ENCODE assay signal across 22 cellular contexts in genomic region chr9:89721971-89722530, GRCh38.
"Had no signal": no experiment of that assay in that cellular context is flagged by ENCODE, and none has a peak within 500 bp of the region (broad histone marks: within the 10 kb centered on the region; RNA-seq: fewer than 3 reads in every experiment).

No MANE protein-coding gene starts in this region.

- H3K36me3 ChIP-seq: adrenal gland, breast epithelium, esophagus squamous epithelium, prostate gland, right atrium auricular region, tibial nerve had no signal

- H3K4me3 Mint-ChIP-seq: activated T-helper 1 cell treated with anti-CD3 and anti-CD28 coated beads, Interleukin-12 subunit alpha, Interleukin-12 subunit beta, Interleukin-2, Interleukin-4 antibody, amounts not matched to agents 30 ng/mL and 10 ng/mL and 1 ng/mL, durations not matched to agents 14 hours and 24 hours and 36 hours; neural crest cell; T-helper 1 cell treated with Interleukin-12 subunit alpha and Interleukin-12 subunit beta and Interleukin-4 antibody, amounts not matched to agents 30 μg/mL and 1 μg/mL, for 36 hours had no signal

- H3K4me1 Mint-ChIP-seq: neural crest cell had no signal

- H3K9me3 ChIP-seq: adrenal gland, prostate gland had no signal

- H3K9me3 Mint-ChIP-seq: neural crest cell had no signal

- H3K4me3 ChIP-seq: adrenal gland, breast epithelium, coronary artery, esophagus squamous epithelium, prostate gland, right atrium auricular region, tibial nerve had no signal

- H3K27ac Mint-ChIP-seq: activated naive CD4-positive, alpha-beta T cell treated with anti-CD3 and anti-CD28 coated beads, Interleukin-2, amount 50 U/mL, for 72 hours; activated T-helper 1 cell treated with anti-CD3 and anti-CD28 coated beads, Interleukin-12 subunit alpha, Interleukin-12 subunit beta, Interleukin-2, Interleukin-4 antibody, amounts not matched to agents 30 ng/mL and 10 ng/mL and 1 ng/mL, durations not matched to agents 14 hours and 24 hours and 36 hours; T-helper 1 cell treated with Interleukin-12 subunit alpha and Interleukin-12 subunit beta and Interleukin-4 antibody, amounts not matched to agents 30 μg/mL and 1 μg/mL, for 36 hours had no signal

- H3K27ac ChIP-seq: adrenal gland, breast epithelium, coronary artery, esophagus squamous epithelium, prostate gland, right atrium auricular region, tibial nerve had no signal

- ATAC-seq: activated naive CD4-positive, alpha-beta T cell treated with anti-CD3 and anti-CD28 coated beads, Interleukin-2, amount 50 U/mL, for 72 hours had no signal

- DNase-seq: activated CD4-positive, alpha-beta T cell treated with anti-CD3 and anti-CD28 coated beads for 1 hour; activated CD4-positive, alpha-beta T cell treated with anti-CD3 and anti-CD28 coated beads, Interleukin-2, amount 50 U/mL, for 4 hours; activated gamma-delta T cell treated with Interleukin-2 at 50 U/mL for 16 hours; adrenal gland; effector CD8-positive, alpha-beta T cell; esophagus squamous epithelium; islet precursor cell; left colon; stimulated activated CD4-positive, alpha-beta T cell treated with anti-CD3 and anti-CD28 coated beads, Interleukin-12 subunit alpha, Interleukin-12 subunit beta, amount 100 ng/mL, for 4 hours; stimulated activated CD4-positive, alpha-beta T cell treated with anti-CD3 and anti-CD28 coated beads, Interleukin-1b, Interleukin-23, amount 100 ng/mL, for 48 hours; stimulated activated CD8-positive, alpha-beta memory T cell treated with anti-CD3 and anti-CD28 coated beads, Interleukin-4, amount 100 ng/mL, for 48 hours; stimulated activated naive CD4-positive, alpha-beta T cell; substantia nigra had no signal

- H3K4me1 ChIP-seq: adrenal gland, esophagus squamous epithelium, tibial nerve had no signal

- H3K27me3 ChIP-seq: adrenal gland, breast epithelium, esophagus squamous epithelium, right atrium auricular region, tibial nerve had no signal
